ENCODE assay signal across 8 cellular contexts in genomic region chr19:14204219-14204618, GRCh38. TPM values are rescaled to one million over a fixed set of nuclear protein-coding genes. Genes with fewer than 3 reads are reported as not detected.
A peak's percentile ranks its signal among the peaks of the same experiment; 100 is the strongest.
DNase-seq lines count a peak whose midpoint lies in the region; ATAC-seq and TF ChIP-seq lines count a peak whose summit lies in the region.
"Not testable (repeated sequence)": the region's sequence is repeated elsewhere in the genome, so short reads cannot be mapped to it uniquely, and the experiment has no call there.

No MANE protein-coding gene starts in this region.

- peak in 1 of 5 donors; percentile 7 for DNase-seq in CD4-positive, alpha-beta memory T cell
- not testable (repeated sequence) for DNase-seq in activated B cell treated with CpG ODN at 0.5 μM for 24 hours; activated naive CD4-positive, alpha-beta T cell treated with anti-CD3 and anti-CD28 coated beads for 36 hours; dorsolateral prefrontal cortex

- H3K27me3 ChIP-seq in CD4-positive, alpha-beta memory T cell (ENCODE audit: insufficient read depth, low read length); HUES6 (ENCODE audit: control insufficient read depth, insufficient read depth, low read length); dorsolateral prefrontal cortex; iPS-15b (ENCODE audit: control insufficient read depth, insufficient read depth, low read length): not testable (repeated sequence)

- H3K9ac ChIP-seq in HUES6 (ENCODE audit: low read length), result peak overlapping the region; percentile 77
- H3K9ac ChIP-seq in iPS-15b (ENCODE audit: low read depth, low read length), result peak overlapping the region; percentile 47

- not testable (repeated sequence) for H3K36me3 ChIP-seq in CD4-positive, alpha-beta memory T cell (ENCODE audit: insufficient read depth, low read length); HUES6 (ENCODE audit: control insufficient read depth, insufficient read depth, low read length); iPS-15b (ENCODE audit: control insufficient read depth, insufficient read depth, low read length)

- H3K4me1 ChIP-seq in CD4-positive, alpha-beta memory T cell (ENCODE audit: insufficient read depth, low read length), result peaks cover 16% of the 10 kb centered on the region
- peaks cover 11% of the 10 kb centered on the region for H3K4me1 ChIP-seq in HUES6 (ENCODE audit: control insufficient read depth, insufficient read depth, low read length)
- not testable (repeated sequence) for H3K4me1 ChIP-seq in iPS-15b (ENCODE audit: control insufficient read depth, insufficient read depth, low read length)

- H3K27me3 Mint-ChIP-seq in CD4-positive, alpha-beta memory T cell; nephron (ENCODE audit: low read depth): not testable (repeated sequence)
- H3K27me3 Mint-ChIP-seq in activated B cell treated with CpG ODN at 0.5 μM for 24 hours, result peaks cover 29% of the 10 kb centered on the region
- H3K27me3 Mint-ChIP-seq in activated naive CD4-positive, alpha-beta T cell treated with anti-CD3 and anti-CD28 coated beads for 36 hours (ENCODE audit: low read depth), result peaks cover 10% of the 10 kb centered on the region
- peaks cover 74% of the 10 kb centered on the region for H3K27me3 Mint-ChIP-seq in stimulated activated memory B cell treated with anti-CD40 and anti-IgM and Interleukin-4, amounts not matched to agents 10 μg/mL and 1 μg/mL and 100 μg/mL, for 72 hours

- H3K36me3 Mint-ChIP-seq in CD4-positive, alpha-beta memory T cell; activated B cell treated with CpG ODN at 0.5 μM for 24 hours (ENCODE audit: low read depth); activated naive CD4-positive, alpha-beta T cell treated with anti-CD3 and anti-CD28 coated beads for 36 hours (ENCODE audit: low read depth); nephron (ENCODE audit: low read depth); stimulated activated memory B cell treated with anti-CD40 and anti-IgM and Interleukin-4, amounts not matched to agents 10 μg/mL and 1 μg/mL and 100 μg/mL, for 72 hours: not testable (repeated sequence)

- H3K4me3 ChIP-seq in CD4-positive, alpha-beta memory T cell (ENCODE audit: low read length in 2 of 2), result not testable (repeated sequence)
- H3K4me3 ChIP-seq in HUES6 (ENCODE audit: low read depth, low read length) (peak overlapping the region; percentile 83), dorsolateral prefrontal cortex (peak overlapping the region in 58 of 59 donors; percentile 41 to 81 (median 65)), iPS-15b (ENCODE audit: low read depth, low read length) (peak overlapping the region; percentile 88)

- POLR2A ChIA-PET in CD4-positive, alpha-beta memory T cell (lab: Charles Lee; ENCODE audit: partially characterized antibody), result interaction anchor here (0.6 to 1.0 kb wide), 2 partner anchors 56 to 177 kb away, joined by 3 to 5 read pairs; partner anchors contain the start of gene ADGRE5
- POLR2A ChIA-PET in activated B cell treated with CpG ODN at 0.5 μM for 24 hours (lab: Charles Lee), result interaction anchor here (0.5 kb wide), 1 partner anchor 71 kb away, joined by 5 read pairs; no protein-coding TSS in a partner anchor

- not testable (repeated sequence) for ATAC-seq in activated B cell treated with CpG ODN at 0.5 μM for 24 hours (ENCODE audit: low read depth); stimulated activated memory B cell treated with anti-CD40 and anti-IgM and Interleukin-4, amounts not matched to agents 10 μg/mL and 1 μg/mL and 100 μg/mL, for 72 hours

- H3K9me3 Mint-ChIP-seq in CD4-positive, alpha-beta memory T cell; activated B cell treated with CpG ODN at 0.5 μM for 24 hours; activated naive CD4-positive, alpha-beta T cell treated with anti-CD3 and anti-CD28 coated beads for 36 hours; nephron; stimulated activated memory B cell treated with anti-CD40 and anti-IgM and Interleukin-4, amounts not matched to agents 10 μg/mL and 1 μg/mL and 100 μg/mL, for 72 hours: not testable (repeated sequence)

- TF ChIP-seq CTCF in activated B cell treated with CpG ODN at 0.5 μM for 24 hours (IDR thresholded peaks at IDR 0.05); dorsolateral prefrontal cortex (IDR thresholded peaks at IDR 0.05 in 54 of 56, conservative IDR thresholded peaks at IDR 0.05 in 2 of 56; ENCODE audit: low read depth in 1 of 56, partially characterized antibody in 56 of 56); nephron (IDR thresholded peaks at IDR 0.05; ENCODE audit: unreplicated experiment in 3 of 3): not testable (repeated sequence)

- not testable (repeated sequence) for H3K9me3 ChIP-seq in CD4-positive, alpha-beta memory T cell (ENCODE audit: control insufficient read depth in 1 of 2, low read length in 2 of 2); HUES6 (ENCODE audit: control insufficient read depth, insufficient read depth, low read depth, low read length); iPS-15b (ENCODE audit: control insufficient read depth, insufficient read depth, low read length)

- intact Hi-C loops in CD4-positive, alpha-beta memory T cell (cut with micrococcal nuclease), result loop anchor here (10.0 kb wide), 2 partner anchors 81 to 281 kb away; no protein-coding TSS in a partner anchor
- intact Hi-C loops in activated B cell treated with CpG ODN at 0.5 μM for 24 hours (cut with micrococcal nuclease); activated naive CD4-positive, alpha-beta T cell treated with anti-CD3 and anti-CD28 coated beads for 36 hours (cut with micrococcal nuclease): not testable (repeated sequence)
- intact Hi-C loops in dorsolateral prefrontal cortex (cut with DNase I), result loop anchor here (5.0 kb wide), 2 partner anchors 57 to 143 kb away; no protein-coding TSS in a partner anchor

- peak overlapping the region in 6 of 7 donors; percentile 53 to 85 (median 72) for H3K27ac Mint-ChIP-seq in CD4-positive, alpha-beta memory T cell
- peak overlapping the region; percentile 41 for H3K27ac Mint-ChIP-seq in activated B cell treated with CpG ODN at 0.5 μM for 24 hours
- not testable (repeated sequence) for H3K27ac Mint-ChIP-seq in activated naive CD4-positive, alpha-beta T cell treated with anti-CD3 and anti-CD28 coated beads for 36 hours
- peak overlapping the region; percentile 79 to 93 (median 82) for H3K27ac Mint-ChIP-seq in nephron
- peak overlapping the region; percentile 7 for H3K27ac Mint-ChIP-seq in stimulated activated memory B cell treated with anti-CD40 and anti-IgM and Interleukin-4, amounts not matched to agents 10 μg/mL and 1 μg/mL and 100 μg/mL, for 72 hours

- not testable (repeated sequence) for H3K27ac ChIP-seq in CD4-positive, alpha-beta memory T cell (ENCODE audit: low read depth, low read length); HUES6 (ENCODE audit: low read depth, low read length)
- H3K27ac ChIP-seq in dorsolateral prefrontal cortex, result peak overlapping the region in 38 of 59 donors; percentile 15 to 85 (median 72)

- CTCF ChIA-PET in CD4-positive, alpha-beta memory T cell (lab: Charles Lee; ENCODE audit: partially characterized antibody); activated B cell treated with CpG ODN at 0.5 μM for 24 hours (lab: Charles Lee): not testable (repeated sequence)
- CTCF ChIA-PET in activated naive CD4-positive, alpha-beta T cell treated with anti-CD3 and anti-CD28 coated beads for 36 hours (lab: Charles Lee), result interaction anchor here (5.6 kb wide), 1 partner anchor 144 kb away, joined by 56 read pairs; no protein-coding TSS in a partner anchor

- peak overlapping the region; percentile 81 to 90 (median 86) for H3K4me3 Mint-ChIP-seq in CD4-positive, alpha-beta memory T cell
- H3K4me3 Mint-ChIP-seq in activated B cell treated with CpG ODN at 0.5 μM for 24 hours (peak overlapping the region; percentile 75), nephron (peak overlapping the region; percentile 94 to 97 (median 97))
- H3K4me3 Mint-ChIP-seq in activated naive CD4-positive, alpha-beta T cell treated with anti-CD3 and anti-CD28 coated beads for 36 hours, result peak overlapping the region; percentile 69
- H3K4me3 Mint-ChIP-seq in stimulated activated memory B cell treated with anti-CD40 and anti-IgM and Interleukin-4, amounts not matched to agents 10 μg/mL and 1 μg/mL and 100 μg/mL, for 72 hours, result peak overlapping the region; percentile 61

- peaks cover 16 to 63% (median 43%) of the 10 kb centered on the region in 4 donors for H3K4me1 Mint-ChIP-seq in CD4-positive, alpha-beta memory T cell
- H3K4me1 Mint-ChIP-seq in activated B cell treated with CpG ODN at 0.5 μM for 24 hours, result peaks cover 17% of the 10 kb centered on the region
- peaks cover 37% of the 10 kb centered on the region for H3K4me1 Mint-ChIP-seq in activated naive CD4-positive, alpha-beta T cell treated with anti-CD3 and anti-CD28 coated beads for 36 hours (ENCODE audit: low read depth)
- H3K4me1 Mint-ChIP-seq in nephron, result peaks cover 32% of the 10 kb centered on the region
- peaks cover 41% of the 10 kb centered on the region for H3K4me1 Mint-ChIP-seq in stimulated activated memory B cell treated with anti-CD40 and anti-IgM and Interleukin-4, amounts not matched to agents 10 μg/mL and 1 μg/mL and 100 μg/mL, for 72 hours

RNA-seq across cellular contexts. Expression of gene ADGRL1, which starts 1.8 kb away (rescaled TPM):
- 10 to 100 TPM; 19.3 to 22.0 TPM for total RNA-seq in CD4-positive, alpha-beta memory T cell
- 1 to 10 TPM in 1 of 2 donors, under 1 TPM in 1; 0.55 to 1.3 TPM for polyA plus RNA-seq in CD4-positive, alpha-beta memory T cell
- total RNA-seq in activated B cell treated with CpG ODN at 0.5 μM for 24 hours, result 1.4 and 2.7 TPM in 2 replicates
- 10 to 100 TPM; 13.5 to 14.6 TPM for total RNA-seq in activated naive CD4-positive, alpha-beta T cell treated with anti-CD3 and anti-CD28 coated beads for 36 hours
- 100 to 1,000 TPM in 119 of 120 experiments, 10 to 100 TPM in 1; 90.1 to 295 (median 174) TPM for total RNA-seq in dorsolateral prefrontal cortex
